Comparison of ENCODE assay signal across 1 cellular context in the genomic region with DNA sequence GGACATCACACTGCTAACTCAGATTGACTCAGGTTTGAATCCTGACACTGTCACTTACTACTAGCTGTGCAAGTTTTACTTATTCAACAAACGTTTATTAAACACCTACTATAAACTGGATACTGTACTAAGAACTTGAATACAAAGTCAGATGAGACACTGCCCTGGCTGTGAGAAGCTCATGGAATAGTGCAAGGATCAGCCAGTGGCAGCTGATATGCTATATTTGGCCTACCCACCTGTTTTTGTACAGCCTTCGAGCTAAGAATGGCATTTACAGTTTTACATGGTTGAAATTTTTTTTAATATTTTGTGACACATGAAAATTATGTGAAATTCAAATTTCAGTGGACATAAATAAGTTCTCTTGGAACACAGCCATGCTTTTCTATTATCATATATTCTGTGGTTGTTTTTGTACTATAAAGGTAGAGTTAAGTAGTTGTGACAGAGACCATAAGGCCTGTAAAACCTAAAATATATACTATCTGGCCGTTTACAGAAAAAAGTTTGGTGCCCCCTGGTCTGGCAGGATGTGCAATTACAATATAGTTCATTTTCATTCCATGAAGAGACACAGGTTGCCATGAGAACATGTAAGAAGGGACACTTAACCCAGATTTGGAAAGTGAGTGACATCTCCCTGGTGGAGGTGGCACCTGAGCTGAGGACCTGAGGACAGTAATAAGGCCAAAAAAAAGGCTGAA.
TF ChIP-seq lines count a peak whose summit lies in the region.

No MANE protein-coding gene starts in this region.

TF ChIP-seq in H1, 55 proteins besides CTCF, POLR2A, EP300 and RAD21:
- TF ChIP-seq NRF1 (IDR thresholded peaks at IDR 0.05; ENCODE audit: low read depth, low read length) = no peak
- no peak for TF ChIP-seq CBX5 (IDR thresholded peaks at IDR 0.05; ENCODE audit: low read depth, low read length)
- no peak for TF ChIP-seq TEAD4 (IDR thresholded peaks at IDR 0.05; ENCODE audit: low read depth, low read length)
- TF ChIP-seq POLR2AphosphoS5 (IDR thresholded peaks at IDR 0.05; ENCODE audit: low read depth, low read length) = no peak
- no peak for TF ChIP-seq TBP (IDR thresholded peaks at IDR 0.05; ENCODE audit: low read depth, low read length)
- TF ChIP-seq POU5F1 (IDR thresholded peaks at IDR 0.05; ENCODE audit: low read depth, low read length) = no peak
